Comparison of ENCODE assay signal across 8 cellular contexts in genomic region chr5:78361226-78361993, GRCh38. TPM values are rescaled to one million over a fixed set of nuclear protein-coding genes. Genes with fewer than 3 reads are reported as not detected.
DNase-seq lines count a peak whose midpoint lies in the region; ATAC-seq, FAIRE-seq and TF ChIP-seq lines count a peak whose summit lies in the region.

No MANE protein-coding gene starts in this region.

- TF ChIP-seq CTCF in K562 (IDR thresholded peaks at IDR 0.05 in 2 of 3, conservative IDR thresholded peaks at IDR 0.05 in 1 of 3; ENCODE audit: insufficient read depth in 2 of 3, low read depth in 1 of 3, low read length in 3 of 3) (peak in 1 of 3 experiments; percentile 12; a peak in 1 of 6 replicates), retinal pigment epithelial cell (conservative IDR thresholded peaks at IDR 0.05; ENCODE audit: low read depth, low read length) (peak; percentile 31)

- peak; percentile 11; the same call in 2 of the 3 replicates for ATAC-seq in K562
- ATAC-seq in GM21619 (IDR thresholded peaks at IDR 0.05; ENCODE audit: unreplicated experiment) = no peak
- no peak for ATAC-seq in GM19455 (IDR thresholded peaks at IDR 0.05; ENCODE audit: unreplicated experiment)

- peak overlapping the region; percentile 74 for H3K9ac ChIP-seq in NT2/D1 (ENCODE audit: insufficient read length, low read depth)
- peak overlapping the region; percentile 83 to 97 for H3K9ac ChIP-seq in K562 (ENCODE audit: insufficient read depth in 1 of 2, low read depth in 2 of 2, low read length in 2 of 2)

- WGBS in K562 (ENCODE audit: insufficient coverage, low coverage, missing lambda C conversion rate) = 2% methylated on average over 15 of the region's 15 CpGs

- no peak for TF ChIP-seq EP300 in K562 (IDR thresholded peaks at IDR 0.05; ENCODE audit: low read length)

- H3K4me3 ChIP-seq in NT2/D1 (ENCODE audit: insufficient read length, low read depth) = peak overlapping the region; percentile 85
- H3K4me3 ChIP-seq in K562 = peak overlapping the region; percentile 86
- peak overlapping the region; percentile 100 for H3K4me3 ChIP-seq in iPS-18c (ENCODE audit: insufficient read depth, low read depth, low read length)
- H3K4me3 ChIP-seq in retinal pigment epithelial cell (ENCODE audit: low read length) = peak overlapping the region; percentile 96

- DNase-seq in DMS79 (lab: John Stamatoyannopoulos, UW) (peak; percentile 2), HT-29 (ENCODE audit: low spot score) (peak; percentile 84), NT2/D1 (ENCODE audit: low read depth, low spot score) (no peak), K562 (ENCODE audit: extremely low read depth in 1 of 4, low spot score in 3 of 4) (peak; percentile 25 to 59 (median 37)), retinal pigment epithelial cell (ENCODE audit: low read depth) (peak; percentile 62)

- TF ChIP-seq POLR2A in K562 (conservative IDR thresholded peaks at IDR 0.05) = no peak

- TSS peak; percentile 48 for BruUV-seq in K562 (replicated peaks; lab: Mats Ljungman, UMichigan)

- H3K27ac ChIP-seq in K562 (ENCODE audit: extremely low read depth, low read depth, low read length) = peak overlapping the region; percentile 88

- CTCF ChIA-PET in K562 (lab: Yijun Ruan, JAX; ENCODE audit: low intra/inter-chr PET ratio) = interaction anchor here (0.6 to 0.8 kb wide), 2 partner anchors 12 to 193 kb away, joined by 3 to 4 read pairs; no protein-coding TSS in a partner anchor

- H3K4me1 ChIP-seq in NT2/D1 (ENCODE audit: insufficient read depth, insufficient read length) = no peaks in the 10 kb centered on the region
- peaks cover 10 to 19% of the 10 kb centered on the region in 2 experiments; a peak in 4 of 5 replicates for H3K4me1 ChIP-seq in K562 (replicated peaks in 1 of 2; ENCODE audit: control insufficient read depth in 2 of 2, insufficient read depth in 2 of 2, low read length in 2 of 2)

- POLR2A ChIA-PET in K562 (lab: Yijun Ruan, JAX) = interaction anchor here (0.6 to 2.2 kb wide), 7 partner anchors 10 to 147 kb away, joined by 3 to 14 read pairs (median 4); partner anchors contain the start of gene AP3B1

- H3K9me3 ChIP-seq in NT2/D1 (ENCODE audit: insufficient read depth, low read length) (no peaks in the 10 kb centered on the region), K562 (replicated peaks; ENCODE audit: control insufficient read depth, insufficient read depth, low read depth, low read length) (no peaks in the 10 kb centered on the region), iPS-18c (ENCODE audit: control insufficient read depth, insufficient read depth, low read length) (peaks cover 5% of the 10 kb centered on the region)

- H4K20me1 ChIP-seq in K562 (replicated peaks; ENCODE audit: control insufficient read depth, insufficient read depth, low read length) = no peaks in the 10 kb centered on the region

- H3K79me2 ChIP-seq in K562 (ENCODE audit: control insufficient read depth, insufficient read depth, low read length) = peaks cover 57% of the 10 kb centered on the region

- FAIRE-seq in K562 (lab: Jason Lieb, UNC) = peak; percentile 65

- intact Hi-C loops in K562 (cut with micrococcal nuclease) = loop anchor here (5.0 kb wide), 2 partner anchors 39 to 171 kb away; no protein-coding TSS in a partner anchor

- TF ChIP-seq RAD21 in K562 (CRISPR knock-in tag; conservative IDR thresholded peaks at IDR 0.05 in 1 of 2, IDR thresholded peaks at IDR 0.05 in 1 of 2) = no peak

- H3K9me1 ChIP-seq in K562 (ENCODE audit: control insufficient read depth, insufficient read depth, low read length) = no peaks in the 10 kb centered on the region

- peak overlapping the region; percentile 95 for H2AFZ ChIP-seq in K562 (ENCODE audit: low read depth, low read length)

- in situ Hi-C loops in K562 (cut with MboI) = loop anchor here (5.0 kb wide), 1 partner anchor 69 kb away; the partner anchor contains the start of gene AP3B1

- H3K36me3 ChIP-seq in NT2/D1 (ENCODE audit: insufficient read depth, insufficient read length, low read length) (peaks cover 15% of the 10 kb centered on the region), K562 (ENCODE audit: control insufficient read depth, insufficient read depth, low read length) (peaks cover 17% of the 10 kb centered on the region; the same call in 2 of the 3 replicates)

- peak overlapping the region; percentile 88 for H3K4me2 ChIP-seq in K562 (ENCODE audit: insufficient read depth, low read length)

- H3K27me3 ChIP-seq in NT2/D1 (ENCODE audit: insufficient read depth, insufficient read length) (no peaks in the 10 kb centered on the region), K562 (ENCODE audit: control insufficient read depth in 2 of 2, insufficient read depth in 2 of 2, low read length in 2 of 2) (no peaks in the 10 kb centered on the region)

TF ChIP-seq in K562, 482 proteins besides CTCF, POLR2A, EP300 and RAD21 (continues in another document):
- TF ChIP-seq ZKSCAN3 (CRISPR knock-in tag; IDR thresholded peaks at IDR 0.05) = no peak
- TF ChIP-seq CHCHD3 (CRISPR knock-in tag; IDR thresholded peaks at IDR 0.05) = 0 out of 2 replicates have a peak, but pooled peaks have one; percentile 50
- no peak for TF ChIP-seq ARID2 (IDR thresholded peaks at IDR 0.05)
- TF ChIP-seq TEAD4 (IDR thresholded peaks at IDR 0.05; ENCODE audit: low read length) = 0 out of 2 replicates have a peak, but pooled peaks have one; percentile 13
- no peak for TF ChIP-seq TEAD4 (CRISPR knock-in tag; IDR thresholded peaks at IDR 0.05; ENCODE audit: borderline replicate concordance)
- peak; percentile 85 for TF ChIP-seq SPI1 (IDR thresholded peaks at IDR 0.05; ENCODE audit: borderline replicate concordance, low read depth, low read length)
- TF ChIP-seq DIDO1 (tag; IDR thresholded peaks at IDR 0.05; ENCODE audit: low read depth) = 0 out of 2 replicates have a peak, but pooled peaks have one; percentile 19
- TF ChIP-seq L3MBTL2 (IDR thresholded peaks at IDR 0.05) = peak; percentile 15; the same call in 1 of the 2 replicates
- TF ChIP-seq ZFP36 (IDR thresholded peaks at IDR 0.05; ENCODE audit: low read depth, low read length, partially characterized antibody) = no peak
- TF ChIP-seq NCOA6 (IDR thresholded peaks at IDR 0.05) = no peak
- TF ChIP-seq, protein P1, sequence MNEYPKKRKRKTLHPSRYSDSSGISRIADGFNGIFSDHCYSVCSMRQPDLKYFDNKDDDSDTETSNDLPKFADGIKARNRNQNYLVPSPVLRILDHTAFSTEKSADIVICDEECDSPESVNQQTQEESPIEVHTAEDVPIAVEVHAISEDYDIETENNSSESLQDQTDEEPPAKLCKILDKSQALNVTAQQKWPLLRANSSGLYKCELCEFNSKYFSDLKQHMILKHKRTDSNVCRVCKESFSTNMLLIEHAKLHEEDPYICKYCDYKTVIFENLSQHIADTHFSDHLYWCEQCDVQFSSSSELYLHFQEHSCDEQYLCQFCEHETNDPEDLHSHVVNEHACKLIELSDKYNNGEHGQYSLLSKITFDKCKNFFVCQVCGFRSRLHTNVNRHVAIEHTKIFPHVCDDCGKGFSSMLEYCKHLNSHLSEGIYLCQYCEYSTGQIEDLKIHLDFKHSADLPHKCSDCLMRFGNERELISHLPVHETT (CRISPR knock-in tag; conservative IDR thresholded peaks at IDR 0.05 in 1 of 2, IDR thresholded peaks at IDR 0.05 in 1 of 2) = no peak
- peak; percentile 73 for TF ChIP-seq MNT (conservative IDR thresholded peaks at IDR 0.05)
- peak; percentile 24; the same call in 1 of the 2 replicates for TF ChIP-seq BACH1 (tag; IDR thresholded peaks at IDR 0.05)
- TF ChIP-seq TCF7L2 (IDR thresholded peaks at IDR 0.05; ENCODE audit: low read depth, low read length) = no peak

RNA-seq across cellular contexts. Expression of gene SCAMP1, which starts 1.0 kb away (rescaled TPM):
- total RNA-seq in HT-29 (2014; rRNA removed; shearing (Covaris generic)) = 10.9 and 12.7 TPM in 2 replicates
- 18.2 and 21.2 TPM in 2 replicates for total RNA-seq in K562 (2011; cell fraction: chromatin; rRNA removed; ENCODE audit: low replicate concordance)
- total RNA-seq in K562 (2011; cell fraction: nucleolus; rRNA removed) = 12.0 and 12.8 TPM in 2 replicates
- total RNA-seq in K562 (2011; cell fraction: nucleoplasm; rRNA removed) = 18.8 and 24.8 TPM in 2 replicates
- 8.8 and 13.0 TPM in 2 replicates for total RNA-seq in K562 (2014; rRNA removed)
- total RNA-seq in K562 (2014; rRNA removed; fragmentation: Illumina TruSeq; extraction: Trizol) = 23.9 and 26.3 TPM in 2 replicates
- total RNA-seq in K562 (2015; rRNA removed; fragmentation: Illumina TruSeq; extraction: Trizol) = 14.9 and 17.8 TPM in 2 replicates
- 22.5 and 24.5 TPM in 2 replicates for total RNA-seq in K562 (2021)
- polyA plus RNA-seq in K562 (2011; rRNA removed) = 17.8 and 22.1 TPM in 2 replicates
- 6.5 and 12.3 TPM in 2 replicates for polyA plus RNA-seq in K562 (2011; cell fraction: cytosol; rRNA removed)
- polyA plus RNA-seq in K562 (2011; cell fraction: nucleus; rRNA removed) = 5.9 and 9.5 TPM in 2 replicates
- 10.6 and 13.4 TPM in 2 replicates for polyA plus RNA-seq in K562 (2012)
- 13.2 and 13.8 TPM in 2 replicates for polyA plus RNA-seq in K562 (2014; fragmentation: Illumina TruSeq; extraction: Trizol)
- polyA plus RNA-seq in K562 (2014; fragmentation: Nextera tagmentation; extraction: Ambion mirVana) = 10 to 100 TPM; 13.2 to 13.6 TPM
- 5.4 and 5.7 TPM in 2 replicates for polyA plus RNA-seq in K562 (2014; rRNA removed)
- polyA minus RNA-seq in K562 (2011; rRNA and poly(A)+ RNA removed) = 52.9 and 60.4 TPM in 2 replicates
- polyA minus RNA-seq in K562 (2011; cell fraction: cytosol; rRNA and poly(A)+ RNA removed) = 19.8 and 22.7 TPM in 2 replicates
- polyA minus RNA-seq in K562 (2011; cell fraction: nucleus; rRNA and poly(A)+ RNA removed) = 10.2 and 19.0 TPM in 2 replicates
